13 cellular contexts compared by ENCODE assay signal in the genomic region with DNA sequence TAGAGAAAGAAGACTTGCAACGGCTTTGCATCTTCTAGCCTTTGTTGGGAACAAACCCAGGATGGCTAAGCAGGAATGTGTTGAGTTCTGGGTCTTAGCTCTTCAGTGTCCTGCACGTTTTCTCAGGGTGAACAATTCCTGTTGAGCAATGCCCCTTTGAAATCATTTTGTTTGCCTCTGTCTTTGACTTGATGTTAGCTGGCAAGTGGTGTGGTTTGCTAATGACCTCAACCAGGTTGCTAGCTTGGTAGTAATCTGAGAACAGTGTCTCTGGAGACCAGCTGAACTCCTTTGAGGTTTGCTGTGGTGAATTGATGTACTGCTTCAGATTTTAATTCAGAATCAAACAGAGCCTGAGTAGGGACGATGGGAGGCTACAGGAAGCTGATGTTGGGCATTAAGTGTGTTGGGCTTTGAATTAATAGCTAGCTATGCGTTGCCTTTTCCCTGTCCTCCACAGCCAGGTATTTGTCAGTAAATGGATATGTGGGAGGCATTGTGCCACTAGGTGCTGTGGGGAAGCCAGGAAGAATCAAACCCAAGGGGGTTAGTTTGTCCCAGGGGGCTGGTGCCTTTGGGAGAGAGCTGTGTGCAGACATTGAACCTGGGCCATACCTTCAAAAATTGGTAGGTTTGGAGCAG. TPM values are rescaled to one million over a fixed set of nuclear protein-coding genes. Genes with fewer than 3 reads are reported as not detected.
DNase-seq lines count a peak whose midpoint lies in the region; ATAC-seq and TF ChIP-seq lines count a peak whose summit lies in the region.
"Had no signal": no experiment of that assay in that cellular context is flagged by ENCODE, and none has a peak within 500 bp of the region (broad histone marks: within the 10 kb centered on the region; RNA-seq: fewer than 3 reads in every experiment).

No MANE protein-coding gene starts in this region.

- no peaks in the 10 kb centered on the region for H3K4me1 Mint-ChIP-seq in activated T-helper 1 cell treated with anti-CD3 and anti-CD28 coated beads, Interleukin-12 subunit alpha, Interleukin-12 subunit beta, Interleukin-2, Interleukin-4 antibody, amounts not matched to agents 30 ng/mL and 10 ng/mL and 1 ng/mL, durations not matched to agents 14 hours and 24 hours and 36 hours (ENCODE audit: low read depth)

- POLR2A ChIA-PET in AG04450 (lab: Yijun Ruan, JAX) = interaction anchor here (0.6 to 1.2 kb wide), 3 partner anchors 16 to 728 kb away, joined by 6 to 7 read pairs (median 6); partner anchors contain the start of gene SRSF10

- no peak overlapping the region for H3K27ac Mint-ChIP-seq in activated T-helper 1 cell treated with anti-CD3 and anti-CD28 coated beads, Interleukin-12 subunit alpha, Interleukin-12 subunit beta, Interleukin-2, Interleukin-4 antibody, amounts not matched to agents 30 ng/mL and 10 ng/mL and 1 ng/mL, durations not matched to agents 14 hours and 24 hours and 36 hours
- H3K27ac Mint-ChIP-seq: activated CD4-positive, alpha-beta memory T cell treated with anti-CD3 and anti-CD28 coated beads for 36 hours; CD8-positive, alpha-beta T cell had no signal

- H3K9me3 ChIP-seq in AG04450 (ENCODE audit: control insufficient read depth, insufficient read depth, low read length) = no peaks in the 10 kb centered on the region

- CTCF ChIA-PET in AG04450 (lab: Charles Lee) = interaction anchor here (0.6 to 1.6 kb wide), 3 partner anchors 21 to 147 kb away, joined by 3 to 5 read pairs (median 5); no protein-coding TSS in a partner anchor

- H3K36me3 Mint-ChIP-seq in activated T-helper 1 cell treated with anti-CD3 and anti-CD28 coated beads, Interleukin-12 subunit alpha, Interleukin-12 subunit beta, Interleukin-2, Interleukin-4 antibody, amounts not matched to agents 30 ng/mL and 10 ng/mL and 1 ng/mL, durations not matched to agents 14 hours and 24 hours and 36 hours (ENCODE audit: low read depth) = no peaks in the 10 kb centered on the region
- H3K36me3 Mint-ChIP-seq: activated CD4-positive, alpha-beta memory T cell treated with anti-CD3 and anti-CD28 coated beads for 36 hours; CD8-positive, alpha-beta T cell had no signal

- no peaks in the 10 kb centered on the region for H3K27me3 ChIP-seq in AG04450 (ENCODE audit: control insufficient read depth, insufficient read depth, low read length)
- H3K27me3 ChIP-seq in H7 (ENCODE audit: control insufficient read depth, insufficient read depth, low read length) = no peaks in the 10 kb centered on the region
- H3K27me3 ChIP-seq in foreskin keratinocyte = peaks cover 13% of the 10 kb centered on the region

- ATAC-seq in foreskin keratinocyte (no peak), GM21390 (IDR thresholded peaks at IDR 0.05; ENCODE audit: unreplicated experiment) (no peak), HG03139 (IDR thresholded peaks at IDR 0.05; ENCODE audit: unreplicated experiment) (no peak)
- ATAC-seq: CD8-positive, alpha-beta T cell; left ventricle myocardium superior had no signal

- H3K4me3 ChIP-seq in AG04450 (ENCODE audit: low read depth, low read length) (no peak overlapping the region), H7 (ENCODE audit: insufficient read depth, low read depth, low read length) (no peak overlapping the region)

- TF ChIP-seq CTCF in AG04450 (IDR thresholded peaks at IDR 0.05; ENCODE audit: low read depth, low read length) (no peak), foreskin keratinocyte (conservative IDR thresholded peaks at IDR 0.05) (no peak)

- no peaks in the 10 kb centered on the region for H3K9me3 Mint-ChIP-seq in activated T-helper 1 cell treated with anti-CD3 and anti-CD28 coated beads, Interleukin-12 subunit alpha, Interleukin-12 subunit beta, Interleukin-2, Interleukin-4 antibody, amounts not matched to agents 30 ng/mL and 10 ng/mL and 1 ng/mL, durations not matched to agents 14 hours and 24 hours and 36 hours
- H3K9me3 Mint-ChIP-seq: activated CD4-positive, alpha-beta memory T cell treated with anti-CD3 and anti-CD28 coated beads for 36 hours; CD8-positive, alpha-beta T cell had no signal

- H3K27ac ChIP-seq in AG04450 (ENCODE audit: low read depth, low read length) (peak overlapping the region; percentile 4), foreskin keratinocyte (no peak overlapping the region)

- DNase-seq in AG04450 (ENCODE audit: low read depth, low spot score) (no peak), H7 (peak; percentile 46), NCI-H526 treated with DMSO at 0.1 percent for 48 hours (lab: John Stamatoyannopoulos, UW) (peak; percentile 68), foreskin keratinocyte (peak; percentile 42 to 51), NCI-H774 (lab: John Stamatoyannopoulos, UW) (no peak)
- no peak for DNase-seq in activated T-helper 1 cell treated with anti-CD3 and anti-CD28 coated beads, Interleukin-12 subunit alpha, Interleukin-12 subunit beta, Interleukin-2, Interleukin-4 antibody, amounts not matched to agents 30 ng/mL and 10 ng/mL and 1 ng/mL, durations not matched to agents 14 hours and 24 hours and 36 hours (ENCODE audit: low spot score)
- DNase-seq: activated CD4-positive, alpha-beta memory T cell treated with anti-CD3 and anti-CD28 coated beads for 36 hours; CD8-positive, alpha-beta T cell; central memory CD4-positive, alpha-beta T cell; left ventricle myocardium superior; small intestine had no signal

- H3K4me1 ChIP-seq in foreskin keratinocyte = no peaks in the 10 kb centered on the region

- no peaks in the 10 kb centered on the region for H3K36me3 ChIP-seq in H7 (replicated peaks; ENCODE audit: control insufficient read depth, insufficient read depth, low read length)

- no peak overlapping the region for H3K4me3 Mint-ChIP-seq in activated T-helper 1 cell treated with anti-CD3 and anti-CD28 coated beads, Interleukin-12 subunit alpha, Interleukin-12 subunit beta, Interleukin-2, Interleukin-4 antibody, amounts not matched to agents 30 ng/mL and 10 ng/mL and 1 ng/mL, durations not matched to agents 14 hours and 24 hours and 36 hours
- H3K4me3 Mint-ChIP-seq: activated CD4-positive, alpha-beta memory T cell treated with anti-CD3 and anti-CD28 coated beads for 36 hours; CD8-positive, alpha-beta T cell had no signal

- H3K27me3 Mint-ChIP-seq in activated T-helper 1 cell treated with anti-CD3 and anti-CD28 coated beads, Interleukin-12 subunit alpha, Interleukin-12 subunit beta, Interleukin-2, Interleukin-4 antibody, amounts not matched to agents 30 ng/mL and 10 ng/mL and 1 ng/mL, durations not matched to agents 14 hours and 24 hours and 36 hours (ENCODE audit: insufficient read depth) = peaks cover 23% of the 10 kb centered on the region

- intact Hi-C loops in activated T-helper 1 cell treated with anti-CD3 and anti-CD28 coated beads, Interleukin-12 subunit alpha, Interleukin-12 subunit beta, Interleukin-2, Interleukin-4 antibody, amounts not matched to agents 30 ng/mL and 10 ng/mL and 1 ng/mL, durations not matched to agents 14 hours and 24 hours and 36 hours (cut with micrococcal nuclease) = no loop called here

RNA-seq across cellular contexts. Expression of gene SRSF10, which starts 23.3 kb away (rescaled TPM):
- polyA plus RNA-seq in AG04450 (2011; rRNA removed) (98.7 and 140 TPM in 2 replicates), foreskin keratinocyte (48.1 and 57.5 TPM in 2 replicates)
- polyA minus RNA-seq in AG04450 (2011; rRNA and poly(A)+ RNA removed) = 54.5 and 83.9 TPM in 2 replicates
- total RNA-seq in H7 (2014; rRNA removed; shearing (Covaris generic)) = 82.8 and 122 TPM in 2 replicates
- total RNA-seq in foreskin keratinocyte = 104 and 112 TPM in 2 replicates
- 238 and 243 TPM in 2 replicates for total RNA-seq in activated T-helper 1 cell treated with anti-CD3 and anti-CD28 coated beads, Interleukin-12 subunit alpha, Interleukin-12 subunit beta, Interleukin-2, Interleukin-4 antibody, amounts not matched to agents 30 ng/mL and 10 ng/mL and 1 ng/mL, durations not matched to agents 14 hours and 24 hours and 36 hours

RNA-seq across cellular contexts. Expression of gene PNRC2, which starts 43.8 kb away (rescaled TPM):
- polyA plus RNA-seq in AG04450 (2011; rRNA removed) = 96.0 and 107 TPM in 2 replicates
- 31.3 and 145 TPM in 2 replicates for polyA minus RNA-seq in AG04450 (2011; rRNA and poly(A)+ RNA removed)
- 144 and 147 TPM in 2 replicates for total RNA-seq in H7 (2014; rRNA removed; shearing (Covaris generic))
- total RNA-seq in foreskin keratinocyte = 60.9 and 68.8 TPM in 2 replicates
- polyA plus RNA-seq in foreskin keratinocyte = 29.3 and 35.7 TPM in 2 replicates
- 112 and 134 TPM in 2 replicates for total RNA-seq in activated T-helper 1 cell treated with anti-CD3 and anti-CD28 coated beads, Interleukin-12 subunit alpha, Interleukin-12 subunit beta, Interleukin-2, Interleukin-4 antibody, amounts not matched to agents 30 ng/mL and 10 ng/mL and 1 ng/mL, durations not matched to agents 14 hours and 24 hours and 36 hours

Comparison
In these comparisons a context has a peak if more than half of its experiments do, and no peak if none do; other contexts are left out.
1. DNase-seq: peak in H7 (single experiment), NCI-H526 treated with DMSO at 0.1 percent for 48 hours (single experiment) and foreskin keratinocyte (2 of 2); none in AG04450 (single experiment), NCI-H774 (single experiment) and activated T-helper 1 cell treated with anti-CD3 and anti-CD28 coated beads, Interleukin-12 subunit alpha, Interleukin-12 subunit beta, Interleukin-2, Interleukin-4 antibody, amounts not matched to agents 30 ng/mL and 10 ng/mL and 1 ng/mL, durations not matched to agents 14 hours and 24 hours and 36 hours (single experiment).